In genomic region chr7:50449881-50450690, GRCh38 we compare ENCODE assay signal across 1 cellular context.
TF ChIP-seq lines count a peak whose summit lies in the region.

FIGNL1 (minus strand) TSS chr7:50450350; CDS start chr7:50447287, 3,063 bp downstream.

TF ChIP-seq in IMR-90, 13 proteins besides CTCF, POLR2A, EP300 and RAD21:
- TF ChIP-seq MXI1 (IDR thresholded peaks at IDR 0.05; ENCODE audit: borderline replicate concordance, low read depth, low read length): 0 out of 2 replicates have a peak, but pooled peaks have one; percentile 23
- no peak for TF ChIP-seq SMC3 (IDR thresholded peaks at IDR 0.05; ENCODE audit: low read depth, low read length)
- peak; percentile 8; the same call in 1 of the 2 replicates for TF ChIP-seq BHLHE40 (IDR thresholded peaks at IDR 0.05; ENCODE audit: low read depth, low read length)
